11 cellular contexts compared by ENCODE assay signal in genomic region chr17:977163-977562, GRCh38. TPM values are rescaled to one million over a fixed set of nuclear protein-coding genes. Genes with fewer than 3 reads are reported as not detected.
DNase-seq lines count a peak whose midpoint lies in the region; ATAC-seq and TF ChIP-seq lines count a peak whose summit lies in the region.
"Had no signal": no experiment of that assay in that cellular context is flagged by ENCODE, and none has a peak within 500 bp of the region (broad histone marks: within the 10 kb centered on the region; RNA-seq: fewer than 3 reads in every experiment).

No MANE protein-coding gene starts in this region.

- DNase-seq in HFF-Myc (ENCODE audit: extremely low read depth, low read depth): no peak
- no peak for DNase-seq in choroid plexus epithelial cell (ENCODE audit: low read depth)
- peak; percentile 63 for DNase-seq in islet precursor cell
- no peak for DNase-seq in suprapubic skin (ENCODE audit: low spot score in 2 of 2)
- DNase-seq in NCI-H345 (lab: John Stamatoyannopoulos, UW): no peak
- DNase-seq in T-helper 1 cell: no peak
- DNase-seq: activated CD8-positive, alpha-beta memory T cell treated with anti-CD3 and anti-CD28 coated beads, Interleukin-2, amount 50 U/mL, for 48 hours; adrenal gland; KG1; natural killer cell had no signal

- ATAC-seq in GM19463 (IDR thresholded peaks at IDR 0.05; ENCODE audit: unreplicated experiment): no peak
- ATAC-seq: natural killer cell had no signal

- no peak overlapping the region for H3K27ac ChIP-seq in suprapubic skin
- H3K27ac ChIP-seq: adrenal gland had no signal

- peaks cover 59% of the 10 kb centered on the region for H3K4me1 ChIP-seq in suprapubic skin

- no peaks in the 10 kb centered on the region for H3K27me3 ChIP-seq in suprapubic skin
- H3K27me3 ChIP-seq: adrenal gland had no signal

- no peak for TF ChIP-seq POLR2A in suprapubic skin (IDR thresholded peaks at IDR 0.05)

- H3K9me3 ChIP-seq in suprapubic skin: no peaks in the 10 kb centered on the region
- H3K9me3 ChIP-seq: adrenal gland had no signal

- TF ChIP-seq EP300 in suprapubic skin (IDR thresholded peaks at IDR 0.05): no peak

- 61% methylated on average over 7 of the region's 7 CpGs for WGBS in suprapubic skin

- H3K4me3 ChIP-seq in HFF-Myc (replicated peaks; ENCODE audit: low read depth, low read length) (peak overlapping the region; percentile 66), choroid plexus epithelial cell (ENCODE audit: low read depth, low read length) (peak overlapping the region; percentile 70), suprapubic skin (peak overlapping the region; percentile 0)
- H3K4me3 ChIP-seq: adrenal gland had no signal

- no peaks in the 10 kb centered on the region for H3K36me3 ChIP-seq in suprapubic skin
- H3K36me3 ChIP-seq: adrenal gland had no signal

- TF ChIP-seq CTCF in HFF-Myc (IDR thresholded peaks at IDR 0.05; ENCODE audit: low read depth, low read length, missing control alignments) (no peak), choroid plexus epithelial cell (conservative IDR thresholded peaks at IDR 0.05; ENCODE audit: low read depth, low read length) (no peak), suprapubic skin (IDR thresholded peaks at IDR 0.05) (no peak)

RNA-seq across cellular contexts. Expression of gene NXN, which starts 2.4 kb away (rescaled TPM):
- 10 to 100 TPM; 18.9 to 47.2 (median 33.4) TPM for total RNA-seq in suprapubic skin

RNA-seq across cellular contexts. Expression of gene TIMM22, which starts 19.8 kb away (rescaled TPM):
- total RNA-seq in suprapubic skin: 10 to 100 TPM; 11.6 to 12.9 (median 12.6) TPM

Comparison
In these comparisons a context has a peak if more than half of its experiments do, and no peak if none do; other contexts are left out.
1. H3K4me3 ChIP-seq: peak in every context shown above with its lines; median percentile 70 in choroid plexus epithelial cell; 66 in HFF-Myc; 0 in suprapubic skin.